Comparison of ENCODE assay signal across 1 cellular context in genomic region chr7:155231241-155231800, GRCh38.
TF ChIP-seq lines count a peak whose summit lies in the region.

No MANE protein-coding gene starts in this region.

TF ChIP-seq in IMR-90, 13 proteins besides CTCF, POLR2A, EP300 and RAD21:
- TF ChIP-seq ELK1 (IDR thresholded peaks at IDR 0.05; ENCODE audit: borderline replicate concordance, low read depth, low read length): no peak
- TF ChIP-seq CEBPB (IDR thresholded peaks at IDR 0.05; ENCODE audit: low read depth, low read length): no peak
- no peak for TF ChIP-seq FOS (IDR thresholded peaks at IDR 0.05; ENCODE audit: low read depth, low read length)
- TF ChIP-seq NFE2L2 (IDR thresholded peaks at IDR 0.05; ENCODE audit: low read depth, low read length): no peak
- no peak for TF ChIP-seq CHD1 (IDR thresholded peaks at IDR 0.05; ENCODE audit: low read depth, low read length)
- no peak for TF ChIP-seq USF2 (IDR thresholded peaks at IDR 0.05; ENCODE audit: low read depth, low read length)
- no peak for TF ChIP-seq SMC3 (IDR thresholded peaks at IDR 0.05; ENCODE audit: low read depth, low read length)
- no peak for TF ChIP-seq RCOR1 (IDR thresholded peaks at IDR 0.05; ENCODE audit: insufficient replicate concordance, low read length)
- TF ChIP-seq MAZ (IDR thresholded peaks at IDR 0.05; ENCODE audit: borderline replicate concordance, low read depth, low read length): no peak
- TF ChIP-seq BHLHE40 (IDR thresholded peaks at IDR 0.05; ENCODE audit: low read depth, low read length): no peak
- no peak for TF ChIP-seq RFX5 (IDR thresholded peaks at IDR 0.05; ENCODE audit: low read depth, low read length)
- TF ChIP-seq MAFK (IDR thresholded peaks at IDR 0.05; ENCODE audit: low read depth, low read length): no peak
- no peak for TF ChIP-seq MXI1 (IDR thresholded peaks at IDR 0.05; ENCODE audit: borderline replicate concordance, low read depth, low read length)
